8 cellular contexts compared by ENCODE assay signal in the genomic region with DNA sequence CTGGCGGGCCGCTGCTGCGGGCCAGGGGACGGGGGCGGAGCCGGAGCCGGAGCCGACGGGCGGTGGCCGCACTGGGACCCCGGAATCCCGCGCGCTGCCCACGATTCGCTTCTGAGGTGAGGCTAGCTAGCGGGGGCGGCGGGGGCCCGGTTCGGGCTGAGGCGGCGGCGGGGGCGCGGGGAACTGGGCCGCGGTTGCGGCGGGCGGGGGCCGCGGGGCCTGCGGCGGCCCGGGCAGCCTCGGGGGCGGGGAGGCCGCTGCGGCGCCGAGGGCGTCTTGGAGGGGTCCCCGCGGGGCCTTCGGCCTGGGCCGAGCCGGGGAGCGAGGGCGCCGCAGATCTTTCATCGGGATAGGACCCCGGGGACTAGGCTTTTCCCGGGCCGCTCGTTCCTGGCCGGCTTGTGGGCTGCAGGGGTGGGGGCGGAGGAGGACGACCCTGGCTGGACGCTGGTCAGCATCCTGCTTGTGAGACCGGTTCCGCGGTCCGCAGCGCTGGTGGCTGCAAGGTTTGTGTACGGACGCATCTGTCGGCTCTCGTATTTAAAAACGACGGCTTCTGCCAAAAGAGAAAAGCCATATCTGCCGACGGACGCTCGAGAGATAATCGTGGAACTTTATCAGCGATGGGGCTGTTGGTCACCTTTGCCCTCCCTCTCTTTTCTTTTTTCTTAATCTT. TPM values are rescaled to one million over a fixed set of nuclear protein-coding genes. Genes with fewer than 3 reads are reported as not detected.
DNase-seq lines count a peak whose midpoint lies in the region; ATAC-seq and TF ChIP-seq lines count a peak whose summit lies in the region.

No MANE protein-coding gene starts in this region.

- no peaks in the 10 kb centered on the region for H3K36me3 ChIP-seq in duodenal mucosa (ENCODE audit: control insufficient read depth in 1 of 2, insufficient read depth in 2 of 2, low read length in 2 of 2)
- no peaks in the 10 kb centered on the region for H3K36me3 ChIP-seq in mesenchymal stem cell (ENCODE audit: control insufficient read depth in 1 of 2, insufficient read depth in 2 of 2, low read depth in 1 of 2, low read length in 2 of 2)
- no peaks in the 10 kb centered on the region for H3K36me3 ChIP-seq in tibial nerve

- H3K4ac ChIP-seq in mesenchymal stem cell (ENCODE audit: low read depth in 1 of 2, low read length in 2 of 2) = peak overlapping the region in 1 of 2 experiments; percentile 85

- H3K4me3 ChIP-seq in GM12864 (ENCODE audit: low read depth, low read length) = peak overlapping the region; percentile 80
- peak overlapping the region; percentile 90 to 96 for H3K4me3 ChIP-seq in duodenal mucosa (ENCODE audit: low read depth in 1 of 2, low read length in 2 of 2)
- H3K4me3 ChIP-seq in mesenchymal stem cell (ENCODE audit: insufficient read depth in 1 of 2, low read depth in 1 of 2, low read length in 2 of 2) = peak overlapping the region; percentile 81 to 84
- peak overlapping the region; percentile 74 to 94 (median 88) for H3K4me3 ChIP-seq in tibial nerve

- H3K4me1 ChIP-seq in duodenal mucosa (ENCODE audit: control insufficient read depth in 1 of 2, insufficient read depth in 2 of 2, low read length in 2 of 2) (peaks cover 29 to 40% of the 10 kb centered on the region in 2 donors), mesenchymal stem cell (ENCODE audit: control insufficient read depth, insufficient read depth, low read depth, low read length) (peaks cover 4% of the 10 kb centered on the region), tibial nerve (peaks cover 0 to 52% (median 35%) of the 10 kb centered on the region in 4 donors)

- peak overlapping the region in 1 of 2 experiments; percentile 98 for H3K14ac ChIP-seq in mesenchymal stem cell (ENCODE audit: low read length in 2 of 2)

- peak overlapping the region; percentile 93 for H2BK120ac ChIP-seq in mesenchymal stem cell (ENCODE audit: low read depth, low read length)

- DNase-seq in GM12864 (ENCODE audit: low read depth) (no peak), RKO (ENCODE audit: low spot score) (peak; percentile 50), mesenchymal stem cell (peak; percentile 58), tibial nerve (ENCODE audit: low spot score in 2 of 2) (no peak), NCI-H2196 treated with DMSO at 0.1 percent for 48 hours (lab: John Stamatoyannopoulos, UW; ENCODE audit: unreplicated experiment) (no peak), NCI-H187 (lab: John Stamatoyannopoulos, UW) (no peak)

- peak overlapping the region; percentile 24 for H2BK5ac ChIP-seq in mesenchymal stem cell (ENCODE audit: low read depth, low read length, poor library complexity, severe bottlenecking)

- peak overlapping the region in 1 of 2 experiments; percentile 37 for H3K23ac ChIP-seq in mesenchymal stem cell (ENCODE audit: low read length in 2 of 2)

- H3K79me1 ChIP-seq in mesenchymal stem cell (replicated peaks; ENCODE audit: low read length, poor library complexity, severe bottlenecking) = no peaks in the 10 kb centered on the region

- peak overlapping the region; percentile 55 for H4K91ac ChIP-seq in mesenchymal stem cell (ENCODE audit: low read length)

- 2% methylated on average over 46 of the region's 78 CpGs for WGBS in mesenchymal stem cell
- 0% methylated on average over 27 to 39 of the region's 78 CpGs for WGBS in tibial nerve, 2 donors

- peak overlapping the region; percentile 79 to 86 for H3K9ac ChIP-seq in duodenal mucosa (ENCODE audit: low read depth in 1 of 2, low read length in 2 of 2)
- H3K9ac ChIP-seq in mesenchymal stem cell (ENCODE audit: low read length) = peak overlapping the region; percentile 89

- H2BK12ac ChIP-seq in mesenchymal stem cell (ENCODE audit: low read length in 2 of 2) = no peak overlapping the region

- peak overlapping the region; percentile 69 for H3K4me2 ChIP-seq in mesenchymal stem cell (ENCODE audit: low read length, poor library complexity, severe bottlenecking)

- H3K9me3 ChIP-seq in duodenal mucosa (ENCODE audit: control insufficient read depth in 1 of 2, low read length in 2 of 2) = no peaks in the 10 kb centered on the region
- no peaks in the 10 kb centered on the region for H3K9me3 ChIP-seq in mesenchymal stem cell (ENCODE audit: control insufficient read depth, low read length)
- no peaks in the 10 kb centered on the region for H3K9me3 ChIP-seq in tibial nerve

- peak overlapping the region; percentile 16 for H4K8ac ChIP-seq in mesenchymal stem cell (ENCODE audit: low read length)

- H2AK5ac ChIP-seq in mesenchymal stem cell (ENCODE audit: low read length, severe bottlenecking) = no peak overlapping the region

- H3K27me3 ChIP-seq in duodenal mucosa (ENCODE audit: control insufficient read depth in 1 of 2, insufficient read depth in 2 of 2, low read length in 2 of 2) (no peaks in the 10 kb centered on the region), mesenchymal stem cell (ENCODE audit: control insufficient read depth in 1 of 2, insufficient read depth in 1 of 2, low read length in 2 of 2) (no peaks in the 10 kb centered on the region), tibial nerve (no peaks in the 10 kb centered on the region)

- H3K27ac ChIP-seq in duodenal mucosa (ENCODE audit: low read depth, low read length) = peak overlapping the region; percentile 83
- peak overlapping the region; percentile 50 for H3K27ac ChIP-seq in mesenchymal stem cell (ENCODE audit: low read length, poor library complexity, severe bottlenecking)
- H3K27ac ChIP-seq in tibial nerve = peak overlapping the region; percentile 87 to 98 (median 96)

- H2BK15ac ChIP-seq in mesenchymal stem cell (ENCODE audit: low read depth, poor library complexity, severe bottlenecking) = peak overlapping the region; percentile 76

- no peak for TF ChIP-seq POLR2A in tibial nerve (IDR thresholded peaks at IDR 0.05)

- H3K18ac ChIP-seq in mesenchymal stem cell (ENCODE audit: low read depth in 1 of 2, low read length in 2 of 2) = peak overlapping the region; percentile 40 to 70

- no peak overlapping the region for H2AFZ ChIP-seq in mesenchymal stem cell (ENCODE audit: low read depth, low read length)

- no peak for TF ChIP-seq CTCF in GM12864 (IDR thresholded peaks at IDR 0.05; ENCODE audit: low read depth, low read length, missing control alignments)
- no peak for TF ChIP-seq CTCF in tibial nerve (IDR thresholded peaks at IDR 0.05)

- ATAC-seq in HG02571 (IDR thresholded peaks at IDR 0.05; ENCODE audit: unreplicated experiment) = peak; percentile 19

- TF ChIP-seq EP300 in tibial nerve (IDR thresholded peaks at IDR 0.05) = no peak

RNA-seq across cellular contexts. Expression of a gene that starts 0.4 kb away (rescaled TPM):
- 336 TPM for polyA plus RNA-seq in mesenchymal stem cell (2013, experiment 1 of 2)
- polyA plus RNA-seq in mesenchymal stem cell (2013, experiment 2 of 2) = 331 TPM
- total RNA-seq in tibial nerve = 100 to 1,000 TPM; 270 to 449 (median 327) TPM

RNA-seq across cellular contexts. Expression of a gene that starts 51.2 kb away (rescaled TPM):
- polyA plus RNA-seq in mesenchymal stem cell (2013, experiment 1 of 2) = 25.7 TPM
- polyA plus RNA-seq in mesenchymal stem cell (2013, experiment 2 of 2) = 26.3 TPM
- total RNA-seq in tibial nerve = 100 to 1,000 TPM in 1 of 4 donors, 10 to 100 TPM in 3; 70.5 to 161 (median 77.8) TPM

Comparison
In these comparisons a context has a peak if more than half of its experiments do, and no peak if none do; other contexts are left out.
1. DNase-seq: peak in RKO (single experiment) and mesenchymal stem cell (single experiment); none in GM12864 (single experiment), tibial nerve (0 of 2), NCI-H2196 treated with DMSO at 0.1 percent for 48 hours (single experiment) and NCI-H187 (0 of 2).
2. Peak in every context shown above with its lines, with median percentiles within 50 percentile points of each other: H3K4me3 ChIP-seq and H3K27ac ChIP-seq.